ENCODE assay signal across 26 cellular contexts in genomic region chr3:153195480-153195879, GRCh38.
"Had no signal": no experiment of that assay in that cellular context is flagged by ENCODE, and none has a peak within 500 bp of the region (broad histone marks: within the 10 kb centered on the region; RNA-seq: fewer than 3 reads in every experiment).

No MANE protein-coding gene starts in this region.

- H3K27ac ChIP-seq: left lung, lower lobe of right lung, ovary, right atrium auricular region, right lobe of liver, stomach, testis, thyroid gland, transverse colon, upper lobe of left lung had no signal

- ATAC-seq: left colon; left lung; lower lobe of right lung; natural killer cell; right lobe of liver; stimulated activated naive B cell treated with anti-CD40 and anti-IgM and Interleukin-4, amounts not matched to agents 10 μg/mL and 1 μg/mL and 100 μg/mL, for 72 hours; stimulated activated naive CD8-positive, alpha-beta T cell treated with anti-CD3 and anti-CD28 coated beads, Interleukin-15, Interleukin-2, amounts not matched to agents 100 U/mL and 50 U/mL, for 24 hours had no signal

- H3K36me3 Mint-ChIP-seq: mesothelial cell of epicardium; naive B cell; natural killer cell; stimulated activated naive B cell treated with anti-CD40 and anti-IgM and Interleukin-4, amounts not matched to agents 10 μg/mL and 1 μg/mL and 100 μg/mL, for 72 hours had no signal

- H3K4me3 ChIP-seq: left lung, lower lobe of right lung, ovary, right atrium auricular region, right lobe of liver, smooth muscle cell, stomach, testis, thyroid gland, transverse colon, upper lobe of left lung had no signal

- H3K4me2 ChIP-seq: smooth muscle cell had no signal

- DNase-seq: hypothalamus; kidney; left colon; left lung; lower lobe of right lung; mammary epithelial cell; mesendoderm; naive B cell; natural killer cell; nephron progenitor cell; ovary; right lobe of liver; stimulated activated CD4-positive, alpha-beta T cell treated with anti-CD3 and anti-CD28 coated beads, Interleukin-1b, Interleukin-23, amount 100 ng/mL, for 48 hours; stimulated activated CD4-positive, alpha-beta T cell treated with anti-CD3 and anti-CD28 coated beads, Interleukin-4, amount 100 ng/mL, for 1 hour; stimulated activated naive B cell treated with anti-CD40 and anti-IgM and Interleukin-4, amounts not matched to agents 10 μg/mL and 1 μg/mL and 100 μg/mL, for 72 hours; stimulated activated naive CD8-positive, alpha-beta T cell treated with anti-CD3 and anti-CD28 coated beads, Interleukin-15, Interleukin-2, amounts not matched to agents 100 U/mL and 50 U/mL, for 24 hours; stomach; testis; thyroid gland; transverse colon; upper lobe of left lung had no signal

- H3K9me3 ChIP-seq: left lung, lower lobe of right lung, ovary, right atrium auricular region, right lobe of liver, stomach, testis, thyroid gland, transverse colon, upper lobe of left lung had no signal

- H3K4me1 Mint-ChIP-seq: naive B cell; nephron progenitor cell; stimulated activated naive B cell treated with anti-CD40 and anti-IgM and Interleukin-4, amounts not matched to agents 10 μg/mL and 1 μg/mL and 100 μg/mL, for 72 hours had no signal

- H3K4me3 Mint-ChIP-seq: mesothelial cell of epicardium; naive B cell; natural killer cell; nephron progenitor cell; stimulated activated naive B cell treated with anti-CD40 and anti-IgM and Interleukin-4, amounts not matched to agents 10 μg/mL and 1 μg/mL and 100 μg/mL, for 72 hours had no signal

- H3K27ac Mint-ChIP-seq: mesothelial cell of epicardium; natural killer cell; nephron progenitor cell; progenitor cell of endocrine pancreas; stimulated activated naive B cell treated with anti-CD40 and anti-IgM and Interleukin-4, amounts not matched to agents 10 μg/mL and 1 μg/mL and 100 μg/mL, for 72 hours had no signal

- H3K9me3 Mint-ChIP-seq: mesothelial cell of epicardium; naive B cell; natural killer cell; nephron progenitor cell; stimulated activated naive B cell treated with anti-CD40 and anti-IgM and Interleukin-4, amounts not matched to agents 10 μg/mL and 1 μg/mL and 100 μg/mL, for 72 hours had no signal

- H3K4me1 ChIP-seq: left lung, lower lobe of right lung, right atrium auricular region, right lobe of liver, stomach, testis, thyroid gland, transverse colon, upper lobe of left lung had no signal

- H3K27me3 ChIP-seq: left lung, right atrium auricular region, right lobe of liver, stomach, testis, thyroid gland, transverse colon, upper lobe of left lung had no signal

- H3K27me3 Mint-ChIP-seq: naive B cell; progenitor cell of endocrine pancreas; stimulated activated naive B cell treated with anti-CD40 and anti-IgM and Interleukin-4, amounts not matched to agents 10 μg/mL and 1 μg/mL and 100 μg/mL, for 72 hours had no signal

- FAIRE-seq: kidney, urothelium cell line had no signal

- H3K36me3 ChIP-seq: left lung, lower lobe of right lung, ovary, right atrium auricular region, right lobe of liver, stomach, thyroid gland, transverse colon, upper lobe of left lung had no signal
